Comparison of ENCODE assay signal across 35 cellular contexts in genomic region chr15:66215811-66216210, GRCh38. TPM values are rescaled to one million over a fixed set of nuclear protein-coding genes. Genes with fewer than 3 reads are reported as not detected.
"Had no signal": no experiment of that assay in that cellular context is flagged by ENCODE, and none has a peak within 500 bp of the region (broad histone marks: within the 10 kb centered on the region; RNA-seq: fewer than 3 reads in every experiment).

No MANE protein-coding gene starts in this region.

- DNase-seq: activated effector memory CD4-positive, alpha-beta T cell treated with anti-CD3 and anti-CD28 coated beads, Interleukin-2, amount 50 U/mL, for 16 hours; activated effector memory CD4-positive, alpha-beta T cell treated with Interleukin-2 at 50 U/mL for 16 hours; activated gamma-delta T cell; activated gamma-delta T cell treated with Interleukin-2 at 50 U/mL for 16 hours; activated naive CD4-positive, alpha-beta T cell; activated naive CD4-positive, alpha-beta T cell treated with anti-CD3 and anti-CD28 coated beads for 36 hours; activated naive CD4-positive, alpha-beta T cell treated with anti-CD3 and anti-CD28 coated beads, Interleukin-2, amount 10 ng/mL, durations not matched to agents 7 days and 5 days; activated naive CD4-positive, alpha-beta T cell treated with anti-CD3 and anti-CD28 coated beads, Interleukin-2, amount 50 U/mL, for 16 hours; activated naive CD4-positive, alpha-beta T cell treated with Interleukin-2 at 50 U/mL for 16 hours; activated naive CD8-positive, alpha-beta T cell treated with anti-CD3 and anti-CD28 coated beads for 36 hours; activated naive CD8-positive, alpha-beta T cell treated with anti-CD3 and anti-CD28 coated beads, Interleukin-2, amount 10 ng/mL, durations not matched to agents 7 days and 5 days; activated naive CD8-positive, alpha-beta T cell treated with anti-CD3 and anti-CD28 coated beads, Interleukin-2, amount 50 U/mL, for 24 hours; activated T-cell treated with anti-CD3 and anti-CD28 coated beads, Interleukin-2, amount 50 U/mL, for 1 hour; activated T-cell treated with anti-CD3 and anti-CD28 coated beads, Interleukin-2, amount 50 U/mL, for 24 hours; activated T-cell treated with anti-CD3 and anti-CD28 coated beads, Interleukin-2, amount 50 U/mL, for 4 hours; activated T-cell treated with anti-CD3 and anti-CD28 coated beads, Interleukin-2, amount 50 U/mL, for 48 hours; activated T-cell treated with anti-CD3 and anti-CD28 coated beads, Interleukin-2, amount 50 U/mL, for 72 hours; adrenal gland; amniotic stem cell; amygdala; anterior cingulate cortex; aorta; body of pancreas; brain microvascular endothelial cell; central memory CD4-positive, alpha-beta T cell; cerebellar nuclear complex had no signal

- ATAC-seq: activated naive CD4-positive, alpha-beta T cell treated with anti-CD3 and anti-CD28 coated beads, Interleukin-2, amount 50 U/mL, for 72 hours; activated naive CD8-positive, alpha-beta T cell treated with anti-CD3 and anti-CD28 coated beads, Interleukin-2, amount 50 U/mL, for 24 hours; activated T-cell treated with anti-CD3 and anti-CD28 coated beads, Interleukin-2, amount 50 U/mL, for 4 hours; activated T-cell treated with anti-CD3 and anti-CD28 coated beads, Interleukin-2, amount 50 U/mL, for 72 hours; activated T-helper 17 cell treated with anti-CD3 and anti-CD28 coated beads, Interleukin-2, amount 50 U/mL, for 72 hours; body of pancreas had no signal

RNA-seq across cellular contexts. Expression of gene MEGF11, which starts 37.7 kb away (rescaled TPM):
- total RNA-seq: activated naive CD4-positive, alpha-beta T cell treated with anti-CD3 and anti-CD28 coated beads, Interleukin-2, amount 50 U/mL, for 72 hours; activated naive CD8-positive, alpha-beta T cell treated with anti-CD3 and anti-CD28 coated beads for 36 hours; activated naive CD8-positive, alpha-beta T cell treated with anti-CD3 and anti-CD28 coated beads, Interleukin-2, amount 10 ng/mL, durations not matched to agents 7 days and 5 days; activated T-cell treated with anti-CD3 and anti-CD28 coated beads, Interleukin-2, amount 50 U/mL, for 4 hours; activated T-cell treated with anti-CD3 and anti-CD28 coated beads, Interleukin-2, amount 50 U/mL, for 72 hours; activated T-helper 1 cell treated with anti-CD3 and anti-CD28 coated beads, Interleukin-12 subunit alpha, Interleukin-12 subunit beta, Interleukin-2, Interleukin-4 antibody, amounts not matched to agents 30 ng/mL and 10 ng/mL and 1 ng/mL, durations not matched to agents 14 hours and 24 hours and 36 hours; activated T-helper 17 cell treated with anti-CD3 and anti-CD28 coated beads, Interleukin-2, amount 50 U/mL, for 72 hours; activated T-helper 2 cell treated with anti-CD3 and anti-CD28 coated beads, Interferon-gamma antibody, Interleukin-2, Interleukin-4, amounts not matched to agents 10 μg/mL and 5 μg/mL and 100 μg/mL, durations not matched to agents 14 hours and 24 hours and 36 hours; aorta; ascending aorta; body of pancreas; breast epithelium; bronchial epithelial cell; cardiac septum; chondrocyte had no signal
